In genomic region chr20:57564951-57565642, GRCh38 we compare ENCODE assay signal across 18 cellular contexts. TPM values are rescaled to one million over a fixed set of nuclear protein-coding genes. Genes with fewer than 3 reads are reported as not detected.
DNase-seq lines count a peak whose midpoint lies in the region; ATAC-seq and TF ChIP-seq lines count a peak whose summit lies in the region.
"Had no signal": no experiment of that assay in that cellular context is flagged by ENCODE, and none has a peak within 500 bp of the region (broad histone marks: within the 10 kb centered on the region; RNA-seq: fewer than 3 reads in every experiment).

No MANE protein-coding gene starts in this region.

- no peak overlapping the region for H3K27ac Mint-ChIP-seq in activated naive CD4-positive, alpha-beta T cell treated with anti-CD3 and anti-CD28 coated beads, Interleukin-2, amount 50 U/mL, for 72 hours
- H3K27ac Mint-ChIP-seq: CD14-positive monocyte; CD8-positive, alpha-beta T cell had no signal

- peaks cover 17% of the 10 kb centered on the region for H3K27me3 ChIP-seq in osteoblast (ENCODE audit: insufficient read depth, low read length)
- H3K27me3 ChIP-seq in transverse colon: no peaks in the 10 kb centered on the region
- peaks cover 5% of the 10 kb centered on the region for H3K27me3 ChIP-seq in adrenal gland

- H3K36me3 Mint-ChIP-seq in activated naive CD4-positive, alpha-beta T cell treated with anti-CD3 and anti-CD28 coated beads, Interleukin-2, amount 50 U/mL, for 72 hours: no peaks in the 10 kb centered on the region
- H3K36me3 Mint-ChIP-seq: CD14-positive monocyte; CD8-positive, alpha-beta T cell had no signal

- no peaks in the 10 kb centered on the region for H3K79me2 ChIP-seq in osteoblast (ENCODE audit: insufficient read depth, low read length)

- H4K20me1 ChIP-seq in osteoblast (ENCODE audit: insufficient read depth, low read length): no peaks in the 10 kb centered on the region

- in situ Hi-C loops in transverse colon (cut with MboI; ENCODE audit: low pct_ligation_motif_present in 1 of 4, low pct_unique_long_range_greater_than_20kb in 1 of 4, low sequenced_read_pairs in 3 of 4): no loop called here

- TF ChIP-seq POLR2A in transverse colon (IDR thresholded peaks at IDR 0.05) (no peak), adrenal gland (IDR thresholded peaks at IDR 0.05) (no peak)

- H3K9me3 Mint-ChIP-seq in activated naive CD4-positive, alpha-beta T cell treated with anti-CD3 and anti-CD28 coated beads, Interleukin-2, amount 50 U/mL, for 72 hours: no peaks in the 10 kb centered on the region
- H3K9me3 Mint-ChIP-seq: CD14-positive monocyte; CD8-positive, alpha-beta T cell had no signal

- H3K4me1 ChIP-seq in osteoblast (ENCODE audit: insufficient read depth, low read length) (no peaks in the 10 kb centered on the region), transverse colon (peaks cover 3 to 37% (median 26%) of the 10 kb centered on the region in 4 donors), adrenal gland (replicated peaks in 1 of 2) (peaks cover 0 to 4% of the 10 kb centered on the region in 2 donors)

- no peak overlapping the region for H2AFZ ChIP-seq in osteoblast (ENCODE audit: low read length)

- TF ChIP-seq EP300 in transverse colon (IDR thresholded peaks at IDR 0.05; ENCODE audit: low read depth): no peak

- no peak overlapping the region for H3K27ac ChIP-seq in osteoblast (ENCODE audit: low read depth, low read length)
- H3K27ac ChIP-seq in transverse colon: peak overlapping the region; percentile 12 to 82 (median 43)
- H3K27ac ChIP-seq in adrenal gland: no peak overlapping the region
- H3K27ac ChIP-seq: A549 had no signal

- WGBS in transverse colon (ENCODE audit: low coverage in 1 of 2), 2 donors: 80 to 90% methylated on average over 7 to 11 of the region's 11 CpGs
- 83 to 88% (median 86%) methylated on average over 11 of the region's 11 CpGs for WGBS in adrenal gland, 4 donors

- H3K36me3 ChIP-seq in osteoblast (ENCODE audit: insufficient read depth, low read length) (no peaks in the 10 kb centered on the region), transverse colon (peaks cover 0 to 11% (median 2%) of the 10 kb centered on the region in 4 donors), adrenal gland (replicated peaks in 1 of 2) (no peaks in the 10 kb centered on the region)
- H3K36me3 ChIP-seq: BE2C had no signal

- intact Hi-C loops in transverse colon (cut with DNase I; ENCODE audit: low total_unique reads) (no loop called here), cardiac septum (cut with DNase I) (no loop called here), Right ventricle myocardium inferior (cut with DNase I) (no loop called here), adrenal gland (cut with DNase I) (no loop called here)

- H3K4me3 ChIP-seq in osteoblast (ENCODE audit: insufficient read depth, low read length) (no peak overlapping the region), transverse colon (peak overlapping the region in 1 of 4 donors; percentile 61), adrenal gland (no peak overlapping the region)
- H3K4me3 ChIP-seq: A549 had no signal

- no peaks in the 10 kb centered on the region for H3K9me3 ChIP-seq in osteoblast (ENCODE audit: low read depth, low read length)
- no peaks in the 10 kb centered on the region for H3K9me3 ChIP-seq in transverse colon
- no peaks in the 10 kb centered on the region for H3K9me3 ChIP-seq in adrenal gland (replicated peaks in 1 of 3)
- H3K9me3 ChIP-seq: A549, BE2C had no signal

- H3K4me2 ChIP-seq in osteoblast (ENCODE audit: insufficient read depth, low read length): no peak overlapping the region
- H3K4me2 ChIP-seq: A549 had no signal

- TF ChIP-seq CTCF in osteoblast (IDR thresholded peaks at IDR 0.05; ENCODE audit: extremely low read depth, low read depth, low read length) (no peak), transverse colon (IDR thresholded peaks at IDR 0.05) (no peak), adrenal gland (IDR thresholded peaks at IDR 0.05) (no peak)

- DNase-seq in SW480 (ENCODE audit: low spot score) (peak; percentile 63), left lobe of liver (ENCODE audit: low spot score) (peak; percentile 63), osteoblast (ENCODE audit: insufficient read length, low spot score, missing footprints) (peak; percentile 4), transverse colon (no peak), cardiac septum (ENCODE audit: low spot score) (no peak), Right ventricle myocardium inferior (ENCODE audit: missing footprints) (no peak), adrenal gland (no peak)
- no peak for DNase-seq in activated naive CD4-positive, alpha-beta T cell treated with anti-CD3 and anti-CD28 coated beads, Interleukin-2, amount 50 U/mL, for 72 hours (ENCODE audit: low spot score in 2 of 2)
- DNase-seq: BE2C; Caco-2; CD8-positive, alpha-beta T cell; DND-41; GF-D8 had no signal

- ATAC-seq in left lobe of liver (no peak), Right ventricle myocardium inferior (no peak)
- ATAC-seq in activated naive CD4-positive, alpha-beta T cell treated with anti-CD3 and anti-CD28 coated beads, Interleukin-2, amount 50 U/mL, for 72 hours: no peak
- ATAC-seq: A549; CD8-positive, alpha-beta T cell; HCT116 had no signal

RNA-seq across cellular contexts. Expression of gene PCK1, which starts 4.2 kb away (rescaled TPM):
- total RNA-seq in left lobe of liver (1,004 TPM), osteoblast (not detected in 2 replicates), transverse colon (100 to 1,000 TPM; 395 to 794 (median 739) TPM), cardiac septum (0.48 TPM), Right ventricle myocardium inferior (4.4 TPM), adrenal gland (1 to 10 TPM in 3 of 8 donors, under 1 TPM in 5; 0.06 to 4.7 (median 0.68) TPM)
- polyA plus RNA-seq in adrenal gland: 1 to 10 TPM in 1 of 3 donors, under 1 TPM in 2; 0.56 to 5.4 (median 0.62) TPM
- not detected for total RNA-seq in activated naive CD4-positive, alpha-beta T cell treated with anti-CD3 and anti-CD28 coated beads, Interleukin-2, amount 50 U/mL, for 72 hours
- total RNA-seq: Caco-2; CD8-positive, alpha-beta T cell had no signal
- polyA plus RNA-seq: AG04450, CD14-positive monocyte had no signal

RNA-seq across cellular contexts. Expression of gene CTCFL, which starts 40.2 kb away (rescaled TPM):
- total RNA-seq in left lobe of liver: 0.15 TPM
- not detected in 2 replicates for total RNA-seq in osteoblast
- total RNA-seq in transverse colon: under 1 TPM in 1 of 4 donors, not detected in 3; 0.14 TPM
- not detected for total RNA-seq in cardiac septum
- total RNA-seq in Right ventricle myocardium inferior: not detected
- total RNA-seq in adrenal gland: under 1 TPM in 2 of 8 donors, not detected in 6; 0.14 to 0.27 TPM
- under 1 TPM in 1 of 3 donors, not detected in 2; 0.08 TPM for polyA plus RNA-seq in adrenal gland
- not detected for total RNA-seq in activated naive CD4-positive, alpha-beta T cell treated with anti-CD3 and anti-CD28 coated beads, Interleukin-2, amount 50 U/mL, for 72 hours
- total RNA-seq: Caco-2; CD8-positive, alpha-beta T cell; HT-29 had no signal
- polyA plus RNA-seq: AG04450, CD14-positive monocyte had no signal

RNA-seq across cellular contexts. Expression of gene ZBP1, which starts 55.1 kb away (rescaled TPM):
- 0.08 TPM for total RNA-seq in left lobe of liver
- not detected in 2 replicates for total RNA-seq in osteoblast
- 1 to 10 TPM in 2 of 4 donors, not detected in 2; 1.6 to 4.4 TPM for total RNA-seq in transverse colon
- total RNA-seq in cardiac septum: 0.43 TPM
- total RNA-seq in Right ventricle myocardium inferior: 0.22 TPM
- total RNA-seq in adrenal gland: 1 to 10 TPM in 1 of 8 donors, under 1 TPM in 5, not detected in 2; 0.14 to 1.8 (median 0.59) TPM
- polyA plus RNA-seq in adrenal gland: 1 to 10 TPM in 1 of 3 donors, under 1 TPM in 2; 0.67 to 2.9 (median 0.82) TPM
- 1 to 10 TPM in 1 of 2 donors, under 1 TPM in 1; 0.16 to 1.1 TPM for total RNA-seq in activated naive CD4-positive, alpha-beta T cell treated with anti-CD3 and anti-CD28 coated beads, Interleukin-2, amount 50 U/mL, for 72 hours
- total RNA-seq: Caco-2 had no signal
- polyA plus RNA-seq: AG04450 had no signal

Comparison
In these comparisons a context has a peak if more than half of its experiments do, and no peak if none do; other contexts are left out.
1. DNase-seq: peak in SW480 (single experiment), left lobe of liver (single experiment) and osteoblast (single experiment); none in transverse colon (single experiment), cardiac septum (single experiment), Right ventricle myocardium inferior (single experiment), adrenal gland (0 of 7) and activated naive CD4-positive, alpha-beta T cell treated with anti-CD3 and anti-CD28 coated beads, Interleukin-2, amount 50 U/mL, for 72 hours (0 of 2).
2. H3K27ac ChIP-seq: peak in transverse colon (4 of 4); none in osteoblast (single experiment) and adrenal gland (0 of 5).
3. RNA of gene PCK1, which starts 4.2 kb away (total RNA-seq): 1,004 TPM in left lobe of liver (single experiment) and 395 to 794 TPM in transverse colon; 4.4 TPM in Right ventricle myocardium inferior (single experiment), 0.06 to 4.7 TPM in adrenal gland, 0.48 TPM in cardiac septum (single experiment), not detected in activated naive CD4-positive, alpha-beta T cell treated with anti-CD3 and anti-CD28 coated beads, Interleukin-2, amount 50 U/mL, for 72 hours and not detected in osteoblast; every median in the first group is over 10 times any median in the second.